ENCODE assay signal across 22 cellular contexts in the genomic region with DNA sequence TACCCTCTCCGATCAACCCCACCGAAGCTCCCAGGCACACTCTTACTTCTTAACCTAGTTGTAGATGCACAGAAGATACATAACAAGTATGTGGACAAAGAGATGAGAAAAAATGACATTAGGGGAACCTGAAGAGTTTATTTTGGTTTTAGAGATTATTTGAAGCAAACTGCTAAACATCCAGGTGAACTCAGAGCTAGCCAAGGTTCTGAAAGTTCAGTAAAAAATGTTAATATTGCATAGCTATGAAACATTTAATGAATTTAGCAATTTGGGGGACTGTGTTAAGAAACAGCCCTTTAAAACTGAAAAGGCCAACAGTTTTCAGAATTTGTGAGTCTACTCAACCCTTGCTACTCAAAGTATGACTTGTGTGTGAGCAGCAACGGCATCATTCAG.
"Had no signal": no experiment of that assay in that cellular context is flagged by ENCODE, and none has a peak within 500 bp of the region (broad histone marks: within the 10 kb centered on the region; RNA-seq: fewer than 3 reads in every experiment).

No MANE protein-coding gene starts in this region.

- H3K79me2 ChIP-seq: hepatocyte had no signal

- H3K9ac ChIP-seq: neural progenitor cell had no signal

- H3K9me3 ChIP-seq: left ventricle myocardium inferior, pancreas, suprapubic skin, thyroid gland had no signal

- H3K27me3 ChIP-seq: dorsolateral prefrontal cortex, hepatocyte, neural progenitor cell, pancreas, suprapubic skin, thyroid gland had no signal

- H3K36me3 ChIP-seq: left ventricle myocardium inferior, neural progenitor cell, pancreas, thyroid gland had no signal

- ATAC-seq: left cardiac atrium; natural killer cell treated with Interleukin-12 subunit alpha and Interleukin-12 subunit beta and Interleukin-15 and Interleukin-18, amount 100 ng/mL, for 72 hours; pancreas; right cardiac atrium; stimulated activated effector memory CD8-positive, alpha-beta T cell treated with anti-CD3 and anti-CD28 coated beads, Interleukin-12 subunit alpha, Interleukin-12 subunit beta, amount 100 ng/mL, for 72 hours; stimulated activated naive CD8-positive, alpha-beta T cell treated with anti-CD3 and anti-CD28 coated beads, Interleukin-15, Interleukin-2, amounts not matched to agents 100 U/mL and 50 U/mL, for 24 hours had no signal

- H2AFZ ChIP-seq: hepatocyte, neural progenitor cell had no signal

- H3K4me2 ChIP-seq: hepatocyte, neural progenitor cell had no signal

- H3K27ac ChIP-seq: hepatocyte, left ventricle myocardium inferior, neural progenitor cell, pancreas, suprapubic skin, thyroid gland had no signal

- H3K4me1 ChIP-seq: left ventricle myocardium inferior, pancreas, suprapubic skin, thyroid gland had no signal

- DNase-seq: dorsolateral prefrontal cortex; effector CD8-positive, alpha-beta T cell; foreskin melanocyte; head of caudate nucleus; kidney; left cardiac atrium; left ventricle myocardium inferior; mesenchymal stem cell; midbrain; occipital lobe; pancreas; right cardiac atrium; stimulated activated CD4-positive, alpha-beta T cell treated with anti-CD3 and anti-CD28 coated beads, Interleukin-4, amount 100 ng/mL, for 1 hour; stimulated activated CD8-positive, alpha-beta memory T cell treated with anti-CD3 and anti-CD28 coated beads, Interleukin-4, amount 100 ng/mL, for 48 hours; stimulated activated naive CD8-positive, alpha-beta T cell treated with anti-CD3 and anti-CD28 coated beads, Interleukin-15, Interleukin-2, amounts not matched to agents 100 U/mL and 50 U/mL, for 24 hours; thyroid gland had no signal

- H3K4me3 ChIP-seq: dorsolateral prefrontal cortex, hepatocyte, left ventricle myocardium inferior, lung, neural progenitor cell, pancreas, suprapubic skin, thyroid gland had no signal
